In genomic region chr4:128827280-128827679, GRCh38 we compare ENCODE assay signal across 10 cellular contexts. TPM values are rescaled to one million over a fixed set of nuclear protein-coding genes. Genes with fewer than 3 reads are reported as not detected.
DNase-seq lines count a peak whose midpoint lies in the region; ATAC-seq lines count a peak whose summit lies in the region.
"Had no signal": no experiment of that assay in that cellular context is flagged by ENCODE, and none has a peak within 500 bp of the region (broad histone marks: within the 10 kb centered on the region; RNA-seq: fewer than 3 reads in every experiment).

No MANE protein-coding gene starts in this region.

- ATAC-seq in GM19397 (IDR thresholded peaks at IDR 0.05; ENCODE audit: unreplicated experiment) (peak; percentile 30), HG03159 (IDR thresholded peaks at IDR 0.05; ENCODE audit: unreplicated experiment) (peak; percentile 37)

- CTCF ChIA-PET in CD8-positive, alpha-beta memory T cell (lab: Charles Lee) = no interaction called here

- no peaks in the 10 kb centered on the region for H3K27me3 Mint-ChIP-seq in CD8-positive, alpha-beta memory T cell
- no peaks in the 10 kb centered on the region for H3K27me3 Mint-ChIP-seq in dendritic cell treated with granulocyte-macrophage colony-stimulating factor and Interleukin-4, amounts not matched to agents 40 ng/mL and 50 ng/mL, for 4 days

- no peak overlapping the region for H3K4me3 ChIP-seq in CD8-positive, alpha-beta memory T cell (ENCODE audit: low read length)
- H3K4me3 ChIP-seq: spleen had no signal

- H3K27ac ChIP-seq in CD8-positive, alpha-beta memory T cell (ENCODE audit: low read depth, low read length) = no peak overlapping the region
- H3K27ac ChIP-seq: spleen had no signal

- peaks cover 32% of the 10 kb centered on the region for H3K4me1 ChIP-seq in CD8-positive, alpha-beta memory T cell (ENCODE audit: insufficient read depth, low read length)

- intact Hi-C loops in dendritic cell treated with granulocyte-macrophage colony-stimulating factor and Interleukin-4, amounts not matched to agents 40 ng/mL and 50 ng/mL, for 4 days (cut with micrococcal nuclease) = no loop called here

- no peaks in the 10 kb centered on the region for H3K9me3 Mint-ChIP-seq in CD8-positive, alpha-beta memory T cell
- no peaks in the 10 kb centered on the region for H3K9me3 Mint-ChIP-seq in dendritic cell treated with granulocyte-macrophage colony-stimulating factor and Interleukin-4, amounts not matched to agents 40 ng/mL and 50 ng/mL, for 4 days

- peak overlapping the region in 1 of 7 donors; percentile 35 for H3K4me3 Mint-ChIP-seq in CD8-positive, alpha-beta memory T cell
- H3K4me3 Mint-ChIP-seq in dendritic cell treated with granulocyte-macrophage colony-stimulating factor and Interleukin-4, amounts not matched to agents 40 ng/mL and 50 ng/mL, for 4 days = no peak overlapping the region

- H3K27ac Mint-ChIP-seq in CD8-positive, alpha-beta memory T cell = peak overlapping the region in 6 of 8 donors; percentile 19 to 82 (median 38)
- peak overlapping the region; percentile 0 for H3K27ac Mint-ChIP-seq in dendritic cell treated with granulocyte-macrophage colony-stimulating factor and Interleukin-4, amounts not matched to agents 40 ng/mL and 50 ng/mL, for 4 days

- POLR2A ChIA-PET in CD8-positive, alpha-beta memory T cell (lab: Charles Lee) = no interaction called here

- no peaks in the 10 kb centered on the region for H3K27me3 ChIP-seq in CD8-positive, alpha-beta memory T cell (ENCODE audit: insufficient read depth, low read length, poor library complexity, severe bottlenecking)
- H3K27me3 ChIP-seq: spleen had no signal

- H3K36me3 Mint-ChIP-seq in CD8-positive, alpha-beta memory T cell = peaks cover 5 to 46% (median 18%) of the 10 kb centered on the region in 3 donors
- peaks cover 15% of the 10 kb centered on the region for H3K36me3 Mint-ChIP-seq in dendritic cell treated with granulocyte-macrophage colony-stimulating factor and Interleukin-4, amounts not matched to agents 40 ng/mL and 50 ng/mL, for 4 days (ENCODE audit: low read depth)

- H3K36me3 ChIP-seq in CD8-positive, alpha-beta memory T cell (ENCODE audit: insufficient read depth, low read length) = peaks cover 6% of the 10 kb centered on the region

- H3K9me3 ChIP-seq in CD8-positive, alpha-beta memory T cell (ENCODE audit: low read length) = no peaks in the 10 kb centered on the region

- peaks cover 77 to 91% (median 91%) of the 10 kb centered on the region in 3 donors for H3K4me1 Mint-ChIP-seq in CD8-positive, alpha-beta memory T cell
- H3K4me1 Mint-ChIP-seq in dendritic cell treated with granulocyte-macrophage colony-stimulating factor and Interleukin-4, amounts not matched to agents 40 ng/mL and 50 ng/mL, for 4 days (ENCODE audit: low read depth) = peaks cover 50% of the 10 kb centered on the region

- DNase-seq in CD8-positive, alpha-beta memory T cell = no peak
- DNase-seq in DMS114 treated with DMSO at 0.1 percent for 48 hours (lab: John Stamatoyannopoulos, UW; ENCODE audit: unreplicated experiment) (no peak), NCI-H748 treated with DMSO at 0.1 percent for 48 hours (lab: John Stamatoyannopoulos, UW) (no peak), NCI-H345 (lab: John Stamatoyannopoulos, UW) (no peak), NCI-H1417 treated with DMSO at 0.1 percent for 48 hours (lab: John Stamatoyannopoulos, UW) (no peak)
- DNase-seq: activated gamma-delta T cell treated with Interleukin-2 at 50 U/mL for 16 hours, spleen had no signal

RNA-seq across cellular contexts. Expression of gene JADE1, which starts 17.8 kb away (rescaled TPM):
- total RNA-seq in CD8-positive, alpha-beta memory T cell = 10 to 100 TPM; 28.4 to 29.1 TPM
- polyA plus RNA-seq in CD8-positive, alpha-beta memory T cell = 43.7 TPM
